In genomic region chr6:34657037-34657306, GRCh38 we compare ENCODE assay signal across 8 cellular contexts. TPM values are rescaled to one million over a fixed set of nuclear protein-coding genes. Genes with fewer than 3 reads are reported as not detected.
DNase-seq lines count a peak whose midpoint lies in the region; ATAC-seq and TF ChIP-seq lines count a peak whose summit lies in the region.

No MANE protein-coding gene starts in this region.

- peak overlapping the region; percentile 85 for H3K4me3 Mint-ChIP-seq in T-helper 2 cell treated with Interferon-gamma antibody and Interleukin-4, amounts not matched to agents 5 μg/mL and 100 μg/mL, for 36 hours
- H3K4me3 Mint-ChIP-seq in activated CD8-positive, alpha-beta T cell treated with anti-CD3 and anti-CD28 coated beads, Interleukin-2, amount 10 ng/mL, durations not matched to agents 7 days and 5 days = peak overlapping the region; percentile 76
- H3K4me3 Mint-ChIP-seq in immature natural killer cell = peak overlapping the region; percentile 81 to 94 (median 84)

- H3K4me1 ChIP-seq in suprapubic skin = peaks cover 38% of the 10 kb centered on the region

- no peaks in the 10 kb centered on the region for H3K27me3 Mint-ChIP-seq in T-helper 2 cell treated with Interferon-gamma antibody and Interleukin-4, amounts not matched to agents 5 μg/mL and 100 μg/mL, for 36 hours (ENCODE audit: low read depth)
- H3K27me3 Mint-ChIP-seq in activated CD8-positive, alpha-beta T cell treated with anti-CD3 and anti-CD28 coated beads, Interleukin-2, amount 10 ng/mL, durations not matched to agents 7 days and 5 days (ENCODE audit: low read depth) = no peaks in the 10 kb centered on the region
- H3K27me3 Mint-ChIP-seq in immature natural killer cell (ENCODE audit: low read depth in 3 of 3) = peaks cover 0 to 2% (median 0%) of the 10 kb centered on the region in 3 donors

- no peaks in the 10 kb centered on the region for H3K27me3 ChIP-seq in suprapubic skin

- no peaks in the 10 kb centered on the region for H3K9me3 Mint-ChIP-seq in T-helper 2 cell treated with Interferon-gamma antibody and Interleukin-4, amounts not matched to agents 5 μg/mL and 100 μg/mL, for 36 hours
- no peaks in the 10 kb centered on the region for H3K9me3 Mint-ChIP-seq in activated CD8-positive, alpha-beta T cell treated with anti-CD3 and anti-CD28 coated beads, Interleukin-2, amount 10 ng/mL, durations not matched to agents 7 days and 5 days (ENCODE audit: insufficient read depth)
- H3K9me3 Mint-ChIP-seq in immature natural killer cell = no peaks in the 10 kb centered on the region

- TF ChIP-seq CTCF in suprapubic skin (IDR thresholded peaks at IDR 0.05) = no peak

- DNase-seq in T-helper 2 cell treated with Interferon-gamma antibody and Interleukin-4, amounts not matched to agents 5 μg/mL and 100 μg/mL, for 36 hours (ENCODE audit: low spot score) = no peak
- DNase-seq in T-helper 2 cell (no peak), immature natural killer cell (no peak), suprapubic skin (ENCODE audit: low spot score in 2 of 2) (no peak), DMS153 treated with DMSO at 0.1 percent for 48 hours (lab: John Stamatoyannopoulos, UW; ENCODE audit: unreplicated experiment) (no peak), NCI-H2107 treated with DMSO at 0.1 percent for 48 hours (lab: John Stamatoyannopoulos, UW; ENCODE audit: unreplicated experiment) (no peak)
- DNase-seq in activated CD8-positive, alpha-beta T cell treated with anti-CD3 and anti-CD28 coated beads, Interleukin-2, amount 10 ng/mL, durations not matched to agents 7 days and 5 days = no peak

- POLR2A ChIA-PET in activated CD8-positive, alpha-beta T cell treated with anti-CD3 and anti-CD28 coated beads, Interleukin-2, amount 10 ng/mL, durations not matched to agents 7 days and 5 days (lab: Charles Lee) = interaction anchor here (0.6 to 2.2 kb wide), 12 partner anchors 7 to 231 kb away, joined by 3 to 28 read pairs (median 4); partner anchors contain the start of genes ANKS1A, BLTP3A, ILRUN and RPS10

- TF ChIP-seq POLR2A in suprapubic skin (IDR thresholded peaks at IDR 0.05) = no peak

- H3K4me3 ChIP-seq in suprapubic skin = peak overlapping the region; percentile 46

- peaks cover 23% of the 10 kb centered on the region for H3K36me3 Mint-ChIP-seq in T-helper 2 cell treated with Interferon-gamma antibody and Interleukin-4, amounts not matched to agents 5 μg/mL and 100 μg/mL, for 36 hours (ENCODE audit: low read depth)
- H3K36me3 Mint-ChIP-seq in activated CD8-positive, alpha-beta T cell treated with anti-CD3 and anti-CD28 coated beads, Interleukin-2, amount 10 ng/mL, durations not matched to agents 7 days and 5 days (ENCODE audit: low read depth) = peaks cover 26% of the 10 kb centered on the region
- H3K36me3 Mint-ChIP-seq in immature natural killer cell = peaks cover 4 to 12% (median 5%) of the 10 kb centered on the region in 3 donors

- CTCF ChIA-PET in activated CD8-positive, alpha-beta T cell treated with anti-CD3 and anti-CD28 coated beads, Interleukin-2, amount 10 ng/mL, durations not matched to agents 7 days and 5 days (lab: Charles Lee) = interaction anchor here (0.7 to 4.3 kb wide), 10 partner anchors 12 to 407 kb away, joined by 3 to 28 read pairs (median 5); partner anchors contain the start of genes BLTP3A and SNRPC

- no peaks in the 10 kb centered on the region for H3K9me3 ChIP-seq in suprapubic skin

- TF ChIP-seq EP300 in suprapubic skin (IDR thresholded peaks at IDR 0.05) = no peak

- peaks cover 11% of the 10 kb centered on the region for H3K36me3 ChIP-seq in suprapubic skin

- no peak for ATAC-seq in activated CD8-positive, alpha-beta T cell treated with anti-CD3 and anti-CD28 coated beads, Interleukin-2, amount 10 ng/mL, durations not matched to agents 7 days and 5 days
- ATAC-seq in HG02852 (IDR thresholded peaks at IDR 0.05; ENCODE audit: unreplicated experiment) = no peak

- peak overlapping the region; percentile 89 for H3K27ac ChIP-seq in suprapubic skin

- H3K4me1 Mint-ChIP-seq in T-helper 2 cell treated with Interferon-gamma antibody and Interleukin-4, amounts not matched to agents 5 μg/mL and 100 μg/mL, for 36 hours (ENCODE audit: low read depth) = peaks cover 50% of the 10 kb centered on the region
- peaks cover 43% of the 10 kb centered on the region for H3K4me1 Mint-ChIP-seq in activated CD8-positive, alpha-beta T cell treated with anti-CD3 and anti-CD28 coated beads, Interleukin-2, amount 10 ng/mL, durations not matched to agents 7 days and 5 days (ENCODE audit: low read depth)
- peaks cover 35 to 63% of the 10 kb centered on the region in 2 donors for H3K4me1 Mint-ChIP-seq in immature natural killer cell

- 0% methylated on average over 1 of the region's 1 CpG for WGBS in suprapubic skin

- peak overlapping the region; percentile 98 for H3K27ac Mint-ChIP-seq in T-helper 2 cell treated with Interferon-gamma antibody and Interleukin-4, amounts not matched to agents 5 μg/mL and 100 μg/mL, for 36 hours
- H3K27ac Mint-ChIP-seq in activated CD8-positive, alpha-beta T cell treated with anti-CD3 and anti-CD28 coated beads, Interleukin-2, amount 10 ng/mL, durations not matched to agents 7 days and 5 days = peak overlapping the region; percentile 90
- peak overlapping the region; percentile 92 to 97 (median 95) for H3K27ac Mint-ChIP-seq in immature natural killer cell

RNA-seq across cellular contexts. Expression of gene ILRUN, which starts 39.6 kb away (rescaled TPM):
- total RNA-seq in activated CD8-positive, alpha-beta T cell treated with anti-CD3 and anti-CD28 coated beads, Interleukin-2, amount 10 ng/mL, durations not matched to agents 7 days and 5 days = 10 to 100 TPM; 57.4 to 58.8 TPM
- polyA plus RNA-seq in immature natural killer cell = 10 to 100 TPM; 16.5 to 26.8 (median 19.3) TPM
- 10 to 100 TPM; 65.0 to 86.5 (median 69.6) TPM for total RNA-seq in suprapubic skin
